In genomic region chr19:51695702-51696315, GRCh38 we compare ENCODE assay signal across 18 cellular contexts. TPM values are rescaled to one million over a fixed set of nuclear protein-coding genes. Genes with fewer than 3 reads are reported as not detected.
DNase-seq lines count a peak whose midpoint lies in the region; ATAC-seq and TF ChIP-seq lines count a peak whose summit lies in the region.
"Had no signal": no experiment of that assay in that cellular context is flagged by ENCODE, and none has a peak within 500 bp of the region (broad histone marks: within the 10 kb centered on the region; RNA-seq: fewer than 3 reads in every experiment).

No MANE protein-coding gene starts in this region.

- TF ChIP-seq CTCF in SK-N-SH (IDR thresholded peaks at IDR 0.05) (no peak), GM10248 (IDR thresholded peaks at IDR 0.05; ENCODE audit: control extremely low read depth, extremely low read depth, low read depth, missing control alignments) (no peak), endothelial cell (IDR thresholded peaks at IDR 0.05; ENCODE audit: unreplicated experiment) (no peak)

- POLR2A ChIA-PET in SK-N-SH (lab: Yijun Ruan, JAX) (no interaction called here), GM10248 (lab: Yijun Ruan, JAX) (no interaction called here)

- no peak overlapping the region for H3K4me2 ChIP-seq in SK-N-SH
- no peak overlapping the region for H3K4me2 ChIP-seq in trophoblast cell (ENCODE audit: low read length)

- H4K91ac ChIP-seq in trophoblast cell (ENCODE audit: low read depth, low read length) = no peak overlapping the region

- no peak for TF ChIP-seq RAD21 in SK-N-SH (IDR thresholded peaks at IDR 0.05; ENCODE audit: low read length)

- CTCF ChIA-PET in SK-N-SH (lab: Yijun Ruan, JAX) = interaction anchor here (0.8 to 1.0 kb wide), 2 partner anchors 12 to 82 kb away, joined by 3 read pairs; no protein-coding TSS in a partner anchor
- CTCF ChIA-PET in GM10248 (lab: Yijun Ruan, JAX) = interaction anchor here (0.9 kb wide), 2 partner anchors 81 to 223 kb away, joined by 3 read pairs; no protein-coding TSS in a partner anchor

- H3K27me3 Mint-ChIP-seq in endothelial cell (ENCODE audit: unreplicated experiment) = peaks cover 17% of the 10 kb centered on the region

- peak overlapping the region; percentile 56 for H3K4me3 Mint-ChIP-seq in endothelial cell (ENCODE audit: unreplicated experiment)

- H3K27ac ChIP-seq in SK-N-SH (ENCODE audit: low read depth in 2 of 2, low read length in 1 of 2) (no peak overlapping the region; a peak in 1 of 4 replicates), trophoblast cell (ENCODE audit: low read depth, low read length) (peak overlapping the region; percentile 4)
- H3K27ac ChIP-seq: 22Rv1; BLaER1 treated with 17β-estradiol and CSF1 and Interleukin-3, amounts not matched to agents 10 nM and 100 nM; GM23248; HL-60 had no signal

- no peak overlapping the region for H2BK120ac ChIP-seq in trophoblast cell (ENCODE audit: insufficient read depth, low read length, poor library complexity)

- no peaks in the 10 kb centered on the region for H3K9me3 ChIP-seq in SK-N-SH
- no peaks in the 10 kb centered on the region for H3K9me3 ChIP-seq in trophoblast cell (ENCODE audit: insufficient read depth, low read depth, low read length)
- H3K9me3 ChIP-seq: BLaER1 treated with 17β-estradiol and CSF1 and Interleukin-3, amounts not matched to agents 10 nM and 100 nM had no signal

- H3K36me3 ChIP-seq in SK-N-SH (replicated peaks in 1 of 2; ENCODE audit: control insufficient read depth in 1 of 2, insufficient read depth in 2 of 2, low read length in 1 of 2) = peaks cover 47 to 55% of the 10 kb centered on the region in 2 experiments
- H3K36me3 ChIP-seq in trophoblast cell (ENCODE audit: control insufficient read depth in 1 of 2, insufficient read depth in 2 of 2, low read length in 2 of 2) = peaks cover 72 to 85% of the 10 kb centered on the region in 2 experiments

- peaks cover 90% of the 10 kb centered on the region for H4K20me1 ChIP-seq in SK-N-SH (ENCODE audit: insufficient read depth)

- peaks cover 88% of the 10 kb centered on the region for H3K79me2 ChIP-seq in SK-N-SH (ENCODE audit: insufficient read depth)
- H3K79me2 ChIP-seq in trophoblast cell (ENCODE audit: control insufficient read depth, insufficient read depth, low read length, poor library complexity) = peaks cover 30% of the 10 kb centered on the region

- no peak overlapping the region for H3K23ac ChIP-seq in trophoblast cell (ENCODE audit: low read length)

- peak overlapping the region; percentile 17 for H3K4ac ChIP-seq in trophoblast cell (ENCODE audit: low read depth, low read length)

- no peak overlapping the region for H3K4me3 ChIP-seq in SK-N-SH (ENCODE audit: low read depth in 2 of 2, low read length in 1 of 2)
- H3K4me3 ChIP-seq in trophoblast cell (ENCODE audit: low read depth, low read length) = no peak overlapping the region
- H3K4me3 ChIP-seq: BLaER1 treated with 17β-estradiol and CSF1 and Interleukin-3, amounts not matched to agents 10 nM and 100 nM; GM12878; GM23248 had no signal

- H3K27ac Mint-ChIP-seq in endothelial cell (ENCODE audit: unreplicated experiment) = no peak overlapping the region

- no peak overlapping the region for H2BK5ac ChIP-seq in trophoblast cell (ENCODE audit: low read depth, low read length, poor library complexity)

- H2BK12ac ChIP-seq in trophoblast cell (ENCODE audit: low read length) = no peak overlapping the region

- H3K9ac ChIP-seq in SK-N-SH = no peak overlapping the region
- H3K9ac ChIP-seq in trophoblast cell (ENCODE audit: low read length) = no peak overlapping the region
- H3K9ac ChIP-seq: BLaER1 treated with 17β-estradiol and CSF1 and Interleukin-3, amounts not matched to agents 10 nM and 100 nM; GM23248 had no signal

- H3K36me3 Mint-ChIP-seq in endothelial cell (ENCODE audit: low read depth, unreplicated experiment) = peaks cover 68% of the 10 kb centered on the region
- H3K36me3 Mint-ChIP-seq: CD4-positive, CD25-positive, alpha-beta regulatory T cell had no signal

- no peak for TF ChIP-seq EP300 in SK-N-SH (IDR thresholded peaks at IDR 0.05; ENCODE audit: borderline replicate concordance in 1 of 2, low read depth in 1 of 2, low read length in 1 of 2)

- H3K27me3 ChIP-seq in SK-N-SH (ENCODE audit: insufficient read depth) = no peaks in the 10 kb centered on the region
- H3K27me3 ChIP-seq in trophoblast cell (ENCODE audit: insufficient read depth, low read length) = no peaks in the 10 kb centered on the region
- H3K27me3 ChIP-seq: BLaER1 treated with 17β-estradiol and CSF1 and Interleukin-3, amounts not matched to agents 10 nM and 100 nM had no signal

- 94% methylated on average over 14 of the region's 14 CpGs for WGBS in SK-N-SH (ENCODE audit: low lambda C conversion rate)
- WGBS in trophoblast cell (ENCODE audit: extremely low coverage, insufficient coverage, insufficient read length) = no CpG with 5 or more reads among the region's 14 CpGs

- no peaks in the 10 kb centered on the region for H3K9me3 Mint-ChIP-seq in endothelial cell (ENCODE audit: unreplicated experiment)
- H3K9me3 Mint-ChIP-seq: CD4-positive, CD25-positive, alpha-beta regulatory T cell had no signal

- H4K12ac ChIP-seq in trophoblast cell (ENCODE audit: low read depth, low read length) = no peak overlapping the region

- H4K8ac ChIP-seq in trophoblast cell (ENCODE audit: low read depth, low read length) = no peak overlapping the region

- peaks cover 32% of the 10 kb centered on the region for H3F3A ChIP-seq in SK-N-SH (replicated peaks; ENCODE audit: insufficient read depth)

- no peak overlapping the region for H3K18ac ChIP-seq in trophoblast cell (ENCODE audit: low read length)

- H3K4me1 ChIP-seq in SK-N-SH (ENCODE audit: control insufficient read depth in 1 of 2, insufficient read depth in 2 of 2, low read depth in 1 of 2, low read length in 1 of 2) = peaks cover 5 to 13% of the 10 kb centered on the region in 2 experiments; a peak in 2 of 4 replicates
- H3K4me1 ChIP-seq in trophoblast cell (ENCODE audit: control insufficient read depth in 1 of 2, insufficient read depth in 2 of 2, low read length in 2 of 2) = peaks cover 18 to 22% of the 10 kb centered on the region in 2 experiments

- no peak overlapping the region for H3K14ac ChIP-seq in trophoblast cell (ENCODE audit: low read length)

- H3K4me1 Mint-ChIP-seq in endothelial cell (ENCODE audit: unreplicated experiment) = peaks cover 36% of the 10 kb centered on the region

- H3K9me2 ChIP-seq in SK-N-SH = no peaks in the 10 kb centered on the region

- no peak for ATAC-seq in SK-N-SH treated with all-trans-retinoic acid at 6 μM for 48 hours
- ATAC-seq: GM12878, HCT116 had no signal

- no peak overlapping the region for H2AK5ac ChIP-seq in trophoblast cell (ENCODE audit: low read length)

- peaks cover 11% of the 10 kb centered on the region for H3K79me1 ChIP-seq in trophoblast cell (ENCODE audit: low read length)

- no peak overlapping the region for H2AFZ ChIP-seq in SK-N-SH (ENCODE audit: low read depth)
- no peak overlapping the region for H2AFZ ChIP-seq in trophoblast cell (ENCODE audit: insufficient read depth, low read length, poor library complexity)
- H2AFZ ChIP-seq: GM23248 had no signal

- peak; percentile 3 for DNase-seq in SK-N-SH
- peak; percentile 3 for DNase-seq in GM10248 (ENCODE audit: extremely low spot score)
- DNase-seq in endothelial cell (ENCODE audit: low spot score) = no peak
- no peak for DNase-seq in trophoblast cell
- no peak for DNase-seq in LoVo (ENCODE audit: low spot score)
- no peak for DNase-seq in DMS153 treated with DMSO at 0.1 percent for 48 hours (lab: John Stamatoyannopoulos, UW; ENCODE audit: unreplicated experiment)
- DNase-seq in kidney tubule cell (ENCODE audit: low spot score) = no peak
- DNase-seq: AML-193; CD4-positive, CD25-positive, alpha-beta regulatory T cell; GM23248 had no signal

TF ChIP-seq in SK-N-SH treated with all-trans-retinoic acid at 6 μM for 48 hours, 23 proteins besides CTCF, POLR2A, EP300 and RAD21:
- TF ChIP-seq BACH2 (CRISPR knock-in tag; IDR thresholded peaks at IDR 0.05; ENCODE audit: borderline replicate concordance) = no peak
- no peak for TF ChIP-seq TOX (CRISPR knock-in tag; IDR thresholded peaks at IDR 0.05; ENCODE audit: borderline replicate concordance)
- TF ChIP-seq ISL1 (CRISPR knock-in tag; IDR thresholded peaks at IDR 0.05) = no peak
- TF ChIP-seq ZC3H10 (CRISPR knock-in tag; IDR thresholded peaks at IDR 0.05) = no peak
- no peak for TF ChIP-seq GLIS3 (CRISPR knock-in tag; IDR thresholded peaks at IDR 0.05)
- no peak for TF ChIP-seq ZNF70 (CRISPR knock-in tag; IDR thresholded peaks at IDR 0.05)
TF ChIP-seq in SK-N-SH treated with all-trans-retinoic acid at 6 μM for 48 hours: peak in this region for 0.

RNA-seq across cellular contexts. Expression of gene SPACA6, which starts 2.7 kb away (rescaled TPM):
- 12.6 and 15.8 TPM in 2 replicates for polyA plus RNA-seq in SK-N-SH (2012; rRNA removed)
- 4.5 and 7.2 TPM in 2 replicates for polyA plus RNA-seq in SK-N-SH (2012; cell fraction: cytosol; rRNA removed)
- 97.2 and 166 TPM in 2 replicates for polyA plus RNA-seq in SK-N-SH (2012; cell fraction: nucleus; rRNA removed)
- total RNA-seq in endothelial cell (ENCODE audit: unreplicated experiment) = 12.9 TPM
- polyA plus RNA-seq in trophoblast cell (2013) = 21.7 and 24.5 TPM in 2 replicates

RNA-seq across cellular contexts. Expression of gene HAS1, which starts 28.0 kb away (rescaled TPM):
- polyA plus RNA-seq in SK-N-SH (2012; rRNA removed) = not detected in 2 replicates
- polyA plus RNA-seq in SK-N-SH (2012; cell fraction: cytosol; rRNA removed) = not detected in 2 replicates
- polyA plus RNA-seq in SK-N-SH (2012; cell fraction: nucleus; rRNA removed) = 0.04 and 0.06 TPM in 2 replicates
- total RNA-seq in endothelial cell (ENCODE audit: unreplicated experiment) = not detected
- 0.08 and 0.18 TPM in 2 replicates for polyA plus RNA-seq in trophoblast cell (2013)
- total RNA-seq: A673, Daoy, GM12878 had no signal
- polyA plus RNA-seq: CD4-positive, CD25-positive, alpha-beta regulatory T cell; GM12878; GM23248 had no signal

RNA-seq across cellular contexts. Expression of gene SIGLEC14, which starts 49.2 kb away (rescaled TPM):
- 0.03 TPM in 1 of 2 replicates, not detected in the other for polyA plus RNA-seq in SK-N-SH (2012; rRNA removed)
- 0.04 and 0.05 TPM in 2 replicates for polyA plus RNA-seq in SK-N-SH (2012; cell fraction: cytosol; rRNA removed)
- 0.04 TPM in 1 of 2 replicates, not detected in the other for polyA plus RNA-seq in SK-N-SH (2012; cell fraction: nucleus; rRNA removed)
- total RNA-seq in endothelial cell (ENCODE audit: unreplicated experiment) = 0.21 TPM
- polyA plus RNA-seq in trophoblast cell (2013) = 1.0 TPM in 2 replicates
- total RNA-seq: A673; CD4-positive, CD25-positive, alpha-beta regulatory T cell; GM23248 had no signal
- polyA plus RNA-seq: GM23248 had no signal

RNA-seq across cellular contexts. Expression of gene FPR1, which starts 55.9 kb away (rescaled TPM):
- 0.03 TPM in 1 of 2 replicates, not detected in the other for polyA plus RNA-seq in SK-N-SH (2012; rRNA removed)
- not detected in 2 replicates for polyA plus RNA-seq in SK-N-SH (2012; cell fraction: cytosol; rRNA removed)
- 0.08 TPM in 1 of 2 replicates, not detected in the other for polyA plus RNA-seq in SK-N-SH (2012; cell fraction: nucleus; rRNA removed)
- 0.67 TPM for total RNA-seq in endothelial cell (ENCODE audit: unreplicated experiment)
- 0.18 and 0.22 TPM in 2 replicates for polyA plus RNA-seq in trophoblast cell (2013)
- total RNA-seq: A673; CD4-positive, CD25-positive, alpha-beta regulatory T cell; GM12878; GM23248 had no signal
- polyA plus RNA-seq: GM12878, GM23248 had no signal

Comparison
In these comparisons a context has a peak if more than half of its experiments do, and no peak if none do; other contexts are left out.
1. DNase-seq: peak in SK-N-SH (single experiment) and GM10248 (single experiment); none in endothelial cell (single experiment), trophoblast cell (0 of 2), LoVo (single experiment), DMS153 treated with DMSO at 0.1 percent for 48 hours (single experiment) and kidney tubule cell (single experiment).